ENCODE assay signal across 27 cellular contexts in genomic region chr12:57535764-57536596, GRCh38. TPM values are rescaled to one million over a fixed set of nuclear protein-coding genes. Genes with fewer than 3 reads are reported as not detected.
DNase-seq lines count a peak whose midpoint lies in the region; ATAC-seq and TF ChIP-seq lines count a peak whose summit lies in the region.
"Had no signal": no experiment of that assay in that cellular context is flagged by ENCODE, and none has a peak within 500 bp of the region (broad histone marks: within the 10 kb centered on the region; RNA-seq: fewer than 3 reads in every experiment).

No MANE protein-coding gene starts in this region.

- H2AFZ ChIP-seq in PC-3 (ENCODE audit: low read length) = no peak overlapping the region

- H3K27me3 ChIP-seq in H7 (ENCODE audit: control insufficient read depth, insufficient read depth, low read length) (no peaks in the 10 kb centered on the region), mucosa of stomach (ENCODE audit: control insufficient read depth, insufficient read depth, low read length) (no peaks in the 10 kb centered on the region), PC-3 (ENCODE audit: low read length) (no peaks in the 10 kb centered on the region)
- H3K27me3 ChIP-seq: gastrocnemius medialis had no signal

- no peaks in the 10 kb centered on the region for H4K20me1 ChIP-seq in PC-3 (ENCODE audit: low read length)

- CTCF ChIA-PET in PC-3 (lab: Charles Lee) = no interaction called here

- no peaks in the 10 kb centered on the region for H3K79me2 ChIP-seq in PC-3 (ENCODE audit: low read length)

- peaks cover 23% of the 10 kb centered on the region for H3K4me1 ChIP-seq in mucosa of stomach (ENCODE audit: control insufficient read depth, insufficient read depth, low read length)
- no peaks in the 10 kb centered on the region for H3K4me1 ChIP-seq in PC-3 (ENCODE audit: insufficient read depth, low read length)
- H3K4me1 ChIP-seq: Caco-2, gastrocnemius medialis, psoas muscle had no signal

- peak overlapping the region; percentile 51 for H3K27ac ChIP-seq in C4-2B
- peak overlapping the region; percentile 8 for H3K27ac ChIP-seq in caudate nucleus (ENCODE audit: low read depth, low read length)
- no peak overlapping the region for H3K27ac ChIP-seq in PC-3 (ENCODE audit: low read length)
- H3K27ac ChIP-seq: gastrocnemius medialis, HL-60, psoas muscle, thoracic aorta, WERI-Rb-1 had no signal

- no peaks in the 10 kb centered on the region for H3F3A ChIP-seq in PC-3 (ENCODE audit: low read length, unreplicated experiment)

- no peaks in the 10 kb centered on the region for H3K9me2 ChIP-seq in PC-3 (replicated peaks; ENCODE audit: low read length)
- H3K9me2 ChIP-seq: SK-N-SH had no signal

- H3K4me3 ChIP-seq in H7 (ENCODE audit: insufficient read depth, low read depth, low read length) (no peak overlapping the region), mucosa of stomach (ENCODE audit: low read length) (no peak overlapping the region), PC-3 (ENCODE audit: low read length) (no peak overlapping the region)
- H3K4me3 ChIP-seq: gastrocnemius medialis, psoas muscle, thoracic aorta had no signal

- intact Hi-C loops in PC-3 (cut with micrococcal nuclease) = no loop called here

- DNase-seq in H7 (peak; percentile 49), caudate nucleus (lab: John Stamatoyannopoulos, UW) (no peak), PC-3 (no peak), UCSD-AML1 (lab: John Stamatoyannopoulos, UW; ENCODE audit: unreplicated experiment) (no peak), NCI-H1436 (lab: John Stamatoyannopoulos, UW) (no peak)
- DNase-seq: activated CD4-positive, alpha-beta T cell treated with anti-CD3 and anti-CD28 coated beads, Interleukin-2, amount 50 U/mL, for 1 hour; Caco-2; central memory CD4-positive, alpha-beta T cell; dermis blood vessel endothelial cell; DND-41; gastrocnemius medialis; hypothalamus; mesendoderm; MV-4-11; naive thymus-derived CD4-positive, alpha-beta T cell; NCI-H146; NCI-H446 treated with DMSO at 0.1 percent for 48 hours; psoas muscle; RPMI8226; SK-N-SH; stimulated activated CD4-positive, alpha-beta T cell treated with anti-CD3 and anti-CD28 coated beads, Interleukin-15, amount 100 ng/mL, for 24 hours; stimulated activated naive CD4-positive, alpha-beta T cell treated with Interleukin-2 at 50 U/mL for 16 hours; WERI-Rb-1 had no signal

- H3K9ac ChIP-seq in mucosa of stomach (ENCODE audit: low read length) (peak overlapping the region; percentile 38), PC-3 (ENCODE audit: low read length) (no peak overlapping the region)
- H3K9ac ChIP-seq: SK-N-SH had no signal

- H3K36me3 ChIP-seq in H7 (replicated peaks; ENCODE audit: control insufficient read depth, insufficient read depth, low read length) (peaks cover 34% of the 10 kb centered on the region), mucosa of stomach (ENCODE audit: control insufficient read depth, insufficient read depth, low read length) (peaks cover 8% of the 10 kb centered on the region), PC-3 (ENCODE audit: low read depth, low read length) (peaks cover 33% of the 10 kb centered on the region; the same call in 1 of the 2 replicates)

- ATAC-seq in PC-3 = no peak
- ATAC-seq: gastrocnemius medialis; naive thymus-derived CD4-positive, alpha-beta T cell; psoas muscle had no signal

- no peak overlapping the region for H3K4me2 ChIP-seq in PC-3 (ENCODE audit: low read length)
- H3K4me2 ChIP-seq: SK-N-SH had no signal

- no peaks in the 10 kb centered on the region for H3K9me3 ChIP-seq in mucosa of stomach (ENCODE audit: control insufficient read depth, low read length)
- H3K9me3 ChIP-seq in PC-3 (ENCODE audit: low read length) = no peaks in the 10 kb centered on the region
- H3K9me3 ChIP-seq: Caco-2, gastrocnemius medialis, psoas muscle, SK-N-SH, thoracic aorta had no signal

- BruUV-seq in PC-3 (replicated peaks; lab: Mats Ljungman, UMichigan) = no TSS peak

- POLR2A ChIA-PET in PC-3 (lab: Charles Lee; ENCODE audit: unreplicated experiment) = no interaction called here

- TF ChIP-seq CTCF in C4-2B (conservative IDR thresholded peaks at IDR 0.05) (no peak), PC-3 (conservative IDR thresholded peaks at IDR 0.05; ENCODE audit: low read depth, low read length) (no peak)

RNA-seq across cellular contexts. Expression of gene DCTN2, which starts 11.0 kb away (rescaled TPM):
- total RNA-seq in H7 (2014; rRNA removed; shearing (Covaris generic)) = 98.2 and 125 TPM in 2 replicates
- 88.5 and 96.4 TPM in 2 replicates for total RNA-seq in PC-3 (2014; rRNA removed)

RNA-seq across cellular contexts. Expression of gene MBD6, which starts 13.4 kb away (rescaled TPM):
- 3.8 and 4.2 TPM in 2 replicates for total RNA-seq in H7 (2014; rRNA removed; shearing (Covaris generic))
- total RNA-seq in PC-3 (2014; rRNA removed) = 13.1 and 13.2 TPM in 2 replicates

RNA-seq across cellular contexts. Expression of gene KIF5A, which starts 13.9 kb away (rescaled TPM):
- 1.0 and 1.3 TPM in 2 replicates for total RNA-seq in H7 (2014; rRNA removed; shearing (Covaris generic))
- total RNA-seq in PC-3 (2014; rRNA removed) = not detected in 2 replicates

RNA-seq across cellular contexts. Expression of gene DDIT3, which starts 15.7 kb away (rescaled TPM):
- 7.1 and 8.3 TPM in 2 replicates for total RNA-seq in H7 (2014; rRNA removed; shearing (Covaris generic))
- 27.4 and 33.1 TPM in 2 replicates for total RNA-seq in PC-3 (2014; rRNA removed)

RNA-seq across cellular contexts. Expression of gene MARS1, which starts 48.1 kb away (rescaled TPM):
- total RNA-seq in H7 (2014; rRNA removed; shearing (Covaris generic)) = 223 and 297 TPM in 2 replicates
- 209 and 210 TPM in 2 replicates for total RNA-seq in PC-3 (2014; rRNA removed)
